In genomic region chr13:99192480-99192879, GRCh38 we compare ENCODE assay signal across 14 cellular contexts. TPM values are rescaled to one million over a fixed set of nuclear protein-coding genes. Genes with fewer than 3 reads are reported as not detected.
DNase-seq lines count a peak whose midpoint lies in the region; ATAC-seq, FAIRE-seq and TF ChIP-seq lines count a peak whose summit lies in the region.
"Had no signal": no experiment of that assay in that cellular context is flagged by ENCODE, and none has a peak within 500 bp of the region (broad histone marks: within the 10 kb centered on the region; RNA-seq: fewer than 3 reads in every experiment).

No MANE protein-coding gene starts in this region.

- no peak for DNase-seq in CD4-positive, alpha-beta memory T cell
- DNase-seq in PC-3 (no peak), colonic mucosa (peak; percentile 40), small intestine (peak; percentile 23), NCI-H510A treated with DMSO at 0.1 percent for 48 hours (lab: John Stamatoyannopoulos, UW) (no peak)
- DNase-seq in activated CD8-positive, alpha-beta memory T cell treated with anti-CD3 and anti-CD28 coated beads, Interleukin-2, amount 50 U/mL, for 48 hours, result no peak
- DNase-seq: Caco-2, Karpas-422, NCI-H1105 treated with DMSO at 0.1 percent for 48 hours, SW 1271 had no signal

- peak; percentile 3; the same call in 1 of the 2 replicates for ATAC-seq in PC-3
- no peak for ATAC-seq in HG03342 (IDR thresholded peaks at IDR 0.05; ENCODE audit: unreplicated experiment)
- ATAC-seq in HG03571 (IDR thresholded peaks at IDR 0.05; ENCODE audit: unreplicated experiment), result no peak
- ATAC-seq: A549 had no signal

- H2AFZ ChIP-seq in PC-3 (ENCODE audit: low read length), result no peak overlapping the region

- BruUV-seq in PC-3 (replicated peaks; lab: Mats Ljungman, UMichigan), result no TSS peak

- TF ChIP-seq CTCF in PC-3 (conservative IDR thresholded peaks at IDR 0.05; ENCODE audit: low read depth, low read length) (no peak), colonic mucosa (IDR thresholded peaks at IDR 0.05) (no peak)

- peak overlapping the region in 5 of 7 donors; percentile 12 to 83 (median 41) for H3K27ac Mint-ChIP-seq in CD4-positive, alpha-beta memory T cell

- FAIRE-seq in small intestine (lab: Jason Lieb, UNC), result no peak
- FAIRE-seq: A549 had no signal

- peak overlapping the region; percentile 66 for H3K4me2 ChIP-seq in PC-3 (ENCODE audit: low read length)

- no peaks in the 10 kb centered on the region for H3K9me3 ChIP-seq in CD4-positive, alpha-beta memory T cell (ENCODE audit: control insufficient read depth in 1 of 2, low read length in 2 of 2)
- no peaks in the 10 kb centered on the region for H3K9me3 ChIP-seq in PC-3 (ENCODE audit: low read length)
- H3K9me3 ChIP-seq in colonic mucosa, result no peaks in the 10 kb centered on the region
- no peaks in the 10 kb centered on the region for H3K9me3 ChIP-seq in small intestine (ENCODE audit: control insufficient read depth, low read depth)
- H3K9me3 ChIP-seq: A549, Caco-2, SJSA1 had no signal

- H3K4me3 Mint-ChIP-seq in CD4-positive, alpha-beta memory T cell, result no peak overlapping the region

- no peak overlapping the region for H3K4me3 ChIP-seq in CD4-positive, alpha-beta memory T cell (ENCODE audit: low read length in 2 of 2)
- peak overlapping the region; percentile 12; the same call in 1 of the 2 replicates for H3K4me3 ChIP-seq in PC-3 (ENCODE audit: low read length)
- H3K4me3 ChIP-seq in colonic mucosa, result no peak overlapping the region
- H3K4me3 ChIP-seq in small intestine (ENCODE audit: low read depth in 1 of 2, low read length in 2 of 2), result no peak overlapping the region
- H3K4me3 ChIP-seq: A549, SJSA1 had no signal

- H3K9me3 Mint-ChIP-seq in CD4-positive, alpha-beta memory T cell, result no peaks in the 10 kb centered on the region

- intact Hi-C loops in CD4-positive, alpha-beta memory T cell (cut with micrococcal nuclease), result no loop called here
- intact Hi-C loops in PC-3 (cut with micrococcal nuclease), result loop anchor here (10.0 kb wide), 1 partner anchor 322 kb away; no protein-coding TSS in a partner anchor
- intact Hi-C loops in colonic mucosa (cut with DNase I), result no loop called here

- H3F3A ChIP-seq in PC-3 (ENCODE audit: low read length, unreplicated experiment), result peaks cover under 1% of the 10 kb centered on the region

- H3K36me3 Mint-ChIP-seq in CD4-positive, alpha-beta memory T cell, result no peaks in the 10 kb centered on the region

- POLR2A ChIA-PET in CD4-positive, alpha-beta memory T cell (lab: Charles Lee; ENCODE audit: partially characterized antibody), result interaction anchor here (0.9 to 1.1 kb wide), 2 partner anchors 36 to 77 kb away, joined by 3 read pairs; no protein-coding TSS in a partner anchor
- POLR2A ChIA-PET in PC-3 (lab: Charles Lee; ENCODE audit: unreplicated experiment), result no interaction called here

- CTCF ChIA-PET in CD4-positive, alpha-beta memory T cell (lab: Charles Lee; ENCODE audit: partially characterized antibody), result interaction anchor here (23.6 kb wide), 1 partner anchor 75 kb away, joined by 567 read pairs; no protein-coding TSS in a partner anchor
- CTCF ChIA-PET in PC-3 (lab: Charles Lee), result interaction anchor here (0.6 kb wide), 1 partner anchor 396 kb away, joined by 3 read pairs; no protein-coding TSS in a partner anchor

- no peaks in the 10 kb centered on the region for H4K20me1 ChIP-seq in PC-3 (ENCODE audit: low read length)

- no peaks in the 10 kb centered on the region for H3K36me3 ChIP-seq in CD4-positive, alpha-beta memory T cell (ENCODE audit: insufficient read depth, low read length)
- H3K36me3 ChIP-seq in PC-3 (ENCODE audit: low read depth, low read length) (no peaks in the 10 kb centered on the region), colonic mucosa (no peaks in the 10 kb centered on the region), small intestine (ENCODE audit: control insufficient read depth in 2 of 2, insufficient read depth in 2 of 2, low read length in 2 of 2) (no peaks in the 10 kb centered on the region)
- H3K36me3 ChIP-seq: SJSA1 had no signal

- H3K9me2 ChIP-seq in PC-3 (replicated peaks; ENCODE audit: low read length), result no peaks in the 10 kb centered on the region

- H3K79me2 ChIP-seq in PC-3 (ENCODE audit: low read length), result no peaks in the 10 kb centered on the region

- H3K27me3 Mint-ChIP-seq in CD4-positive, alpha-beta memory T cell, result no peaks in the 10 kb centered on the region

- peaks cover 31% of the 10 kb centered on the region for H3K4me1 ChIP-seq in CD4-positive, alpha-beta memory T cell (ENCODE audit: insufficient read depth, low read length)
- H3K4me1 ChIP-seq in PC-3 (ENCODE audit: insufficient read depth, low read length) (peaks cover 34% of the 10 kb centered on the region), colonic mucosa (peaks cover 13% of the 10 kb centered on the region), small intestine (ENCODE audit: control insufficient read depth in 2 of 2, insufficient read depth in 1 of 2, low read depth in 1 of 2, low read length in 1 of 2) (peaks cover 0 to 2% of the 10 kb centered on the region in 2 donors)
- H3K4me1 ChIP-seq: A549 had no signal

- no peak overlapping the region for H3K27ac ChIP-seq in CD4-positive, alpha-beta memory T cell (ENCODE audit: low read depth, low read length)
- H3K27ac ChIP-seq in PC-3 (ENCODE audit: low read length) (peak overlapping the region; percentile 59; the same call in 1 of the 2 replicates), colonic mucosa (peak overlapping the region; percentile 82), small intestine (ENCODE audit: low read depth in 1 of 2, low read length in 1 of 2) (no peak overlapping the region)
- H3K27ac ChIP-seq: A549, SJSA1 had no signal

- peaks cover 18 to 38% (median 27%) of the 10 kb centered on the region in 4 donors for H3K4me1 Mint-ChIP-seq in CD4-positive, alpha-beta memory T cell

- H3K9ac ChIP-seq in PC-3 (ENCODE audit: low read length) (no peak overlapping the region), colonic mucosa (ENCODE audit: low read depth in 2 of 2, low read length in 2 of 2) (peak overlapping the region in 1 of 2 donors; percentile 62)

- no peaks in the 10 kb centered on the region for H3K27me3 ChIP-seq in CD4-positive, alpha-beta memory T cell (ENCODE audit: insufficient read depth, low read length)
- H3K27me3 ChIP-seq in PC-3 (ENCODE audit: low read length) (no peaks in the 10 kb centered on the region), colonic mucosa (no peaks in the 10 kb centered on the region), small intestine (ENCODE audit: control insufficient read depth in 2 of 2, insufficient read depth in 2 of 2, low read length in 2 of 2) (no peaks in the 10 kb centered on the region)

RNA-seq across cellular contexts. Expression of gene UBAC2, which starts 8.2 kb away (rescaled TPM):
- 10 to 100 TPM; 88.4 to 89.0 TPM for total RNA-seq in CD4-positive, alpha-beta memory T cell
- 100 to 1,000 TPM; 112 to 161 TPM for polyA plus RNA-seq in CD4-positive, alpha-beta memory T cell
- total RNA-seq in PC-3 (2014; rRNA removed), result 34.5 and 37.1 TPM in 2 replicates
- 10 to 100 TPM; 67.6 to 88.4 TPM for total RNA-seq in colonic mucosa
- polyA plus RNA-seq in small intestine, result 10 to 100 TPM; 56.2 to 83.1 (median 68.9) TPM

Comparison
In these comparisons a context has a peak if more than half of its experiments do, and no peak if none do; other contexts are left out.
1. DNase-seq: peak in colonic mucosa (single experiment) and small intestine (single experiment); none in CD4-positive, alpha-beta memory T cell (0 of 5), PC-3 (single experiment), activated CD8-positive, alpha-beta memory T cell treated with anti-CD3 and anti-CD28 coated beads, Interleukin-2, amount 50 U/mL, for 48 hours (single experiment) and NCI-H510A treated with DMSO at 0.1 percent for 48 hours (single experiment).
2. H3K27ac ChIP-seq: peak in PC-3 (single experiment) and colonic mucosa (single experiment); none in CD4-positive, alpha-beta memory T cell (single experiment) and small intestine (0 of 2).